ENCODE assay signal across 23 cellular contexts in genomic region chr2:16952805-16953204, GRCh38.
DNase-seq lines count a peak whose midpoint lies in the region; ATAC-seq, FAIRE-seq and TF ChIP-seq lines count a peak whose summit lies in the region.
"Had no signal": no experiment of that assay in that cellular context is flagged by ENCODE, and none has a peak within 500 bp of the region (broad histone marks: within the 10 kb centered on the region; RNA-seq: fewer than 3 reads in every experiment).

No MANE protein-coding gene starts in this region.

- H3K36me3 Mint-ChIP-seq in memory B cell = peaks cover 2% of the 10 kb centered on the region
- no peaks in the 10 kb centered on the region for H3K36me3 Mint-ChIP-seq in effector memory CD8-positive, alpha-beta T cell (ENCODE audit: insufficient read depth)
- H3K36me3 Mint-ChIP-seq: CD8-positive, alpha-beta T cell had no signal

- H3K9me3 ChIP-seq in right lobe of liver (no peaks in the 10 kb centered on the region), HepG2 (ENCODE audit: low read length) (no peaks in the 10 kb centered on the region), small intestine (ENCODE audit: control insufficient read depth, low read depth) (no peaks in the 10 kb centered on the region)
- H3K9me3 ChIP-seq: A549; BLaER1 treated with 17β-estradiol and CSF1 and Interleukin-3, amounts not matched to agents 10 nM and 100 nM; Caco-2 had no signal

- no peak for TF ChIP-seq POLR2A in right lobe of liver (IDR thresholded peaks at IDR 0.05)
- no peak for TF ChIP-seq POLR2A in HepG2 (IDR thresholded peaks at IDR 0.05; ENCODE audit: insufficient read depth in 1 of 2, low read depth in 2 of 2, low read length in 2 of 2)

- ATAC-seq in right lobe of liver (peak in 3 of 4 donors; percentile 39 to 51 (median 50)), HepG2 (no peak), memory B cell (ENCODE audit: low read depth) (no peak)
- no peak for ATAC-seq in effector memory CD8-positive, alpha-beta T cell (replicated peaks)
- ATAC-seq: A549; CD8-positive, alpha-beta T cell had no signal

- no peak overlapping the region for H3K27ac ChIP-seq in right lobe of liver
- H3K27ac ChIP-seq in HepG2 (ENCODE audit: extremely low read length, insufficient read depth, low read length) = no peak overlapping the region
- H3K27ac ChIP-seq in small intestine (ENCODE audit: low read depth in 1 of 2, low read length in 1 of 2) = no peak overlapping the region
- H3K27ac ChIP-seq: 22Rv1; A549; BLaER1 treated with 17β-estradiol and CSF1 and Interleukin-3, amounts not matched to agents 10 nM and 100 nM; C4-2B had no signal

- H3K27me3 Mint-ChIP-seq in memory B cell = no peaks in the 10 kb centered on the region
- H3K27me3 Mint-ChIP-seq in effector memory CD8-positive, alpha-beta T cell = no peaks in the 10 kb centered on the region
- H3K27me3 Mint-ChIP-seq: B cell; CD4-positive, alpha-beta T cell had no signal

- H3K4me1 ChIP-seq in right lobe of liver (peaks cover 0 to 3% (median 0%) of the 10 kb centered on the region in 4 donors), HepG2 (ENCODE audit: insufficient read depth, low read length) (no peaks in the 10 kb centered on the region), small intestine (ENCODE audit: control insufficient read depth in 2 of 2, insufficient read depth in 1 of 2, low read depth in 1 of 2, low read length in 1 of 2) (no peaks in the 10 kb centered on the region)
- H3K4me1 ChIP-seq: A549, Caco-2 had no signal

- H3K4me3 ChIP-seq in right lobe of liver = no peak overlapping the region
- H3K4me3 ChIP-seq in HepG2 (replicated peaks in 1 of 3; ENCODE audit: insufficient read depth in 1 of 3, low read depth in 2 of 3, low read length in 3 of 3) = no peak overlapping the region
- H3K4me3 ChIP-seq in small intestine (ENCODE audit: low read depth in 1 of 2, low read length in 2 of 2) = no peak overlapping the region
- H3K4me3 ChIP-seq: A549; BLaER1 treated with 17β-estradiol and CSF1 and Interleukin-3, amounts not matched to agents 10 nM and 100 nM had no signal

- peaks cover 34% of the 10 kb centered on the region for H3K4me1 Mint-ChIP-seq in memory B cell
- no peaks in the 10 kb centered on the region for H3K4me1 Mint-ChIP-seq in effector memory CD8-positive, alpha-beta T cell (ENCODE audit: low read depth in 2 of 2)

- no peak overlapping the region for H3K4me3 Mint-ChIP-seq in memory B cell
- no peak overlapping the region for H3K4me3 Mint-ChIP-seq in effector memory CD8-positive, alpha-beta T cell
- H3K4me3 Mint-ChIP-seq: B cell; CD4-positive, alpha-beta T cell; CD8-positive, alpha-beta T cell had no signal

- DNase-seq in right lobe of liver = no peak
- DNase-seq in HepG2 (ENCODE audit: low spot score) = no peak
- DNase-seq in memory B cell (ENCODE audit: low spot score in 2 of 2) = no peak
- DNase-seq in small intestine = peak; percentile 54
- DNase-seq in activated effector memory CD4-positive, alpha-beta T cell treated with anti-CD3 and anti-CD28 coated beads, Interleukin-2, amount 50 U/mL, for 16 hours = no peak
- no peak for DNase-seq in hippocampal formation (lab: John Stamatoyannopoulos, UW)
- DNase-seq in effector memory CD8-positive, alpha-beta T cell = no peak
- DNase-seq: AML-193; Caco-2; Calu3; CD4-positive, alpha-beta T cell; CD8-positive, alpha-beta T cell; DMS79 treated with DMSO at 0.1 percent for 48 hours; GF-D8 had no signal

- no peaks in the 10 kb centered on the region for H4K20me1 ChIP-seq in HepG2 (ENCODE audit: insufficient read depth, low read length)
- H4K20me1 ChIP-seq: BLaER1 treated with 17β-estradiol and CSF1 and Interleukin-3, amounts not matched to agents 10 nM and 100 nM had no signal

- H3K27ac Mint-ChIP-seq in memory B cell = peak overlapping the region; percentile 4
- no peak overlapping the region for H3K27ac Mint-ChIP-seq in effector memory CD8-positive, alpha-beta T cell
- H3K27ac Mint-ChIP-seq: B cell; CD4-positive, alpha-beta T cell; CD8-positive, alpha-beta T cell had no signal

- TF ChIP-seq EP300 in HepG2 (IDR thresholded peaks at IDR 0.05; ENCODE audit: low read depth in 2 of 2, low read length in 2 of 2) = no peak
- TF ChIP-seq EP300 in HepG2 (CRISPR knock-in tag; IDR thresholded peaks at IDR 0.05; ENCODE audit: borderline replicate concordance) = no peak

- intact Hi-C loops in right lobe of liver (cut with DNase I) = no loop called here
- intact Hi-C loops in HepG2 (cut with micrococcal nuclease; ENCODE audit: unreplicated experiment) = no loop called here

- no peak overlapping the region for H2AFZ ChIP-seq in HepG2 (ENCODE audit: low read length)

- H3K9me3 Mint-ChIP-seq in memory B cell = peaks cover 2% of the 10 kb centered on the region
- peaks cover 5 to 13% of the 10 kb centered on the region in 2 donors for H3K9me3 Mint-ChIP-seq in effector memory CD8-positive, alpha-beta T cell
- H3K9me3 Mint-ChIP-seq: CD4-positive, alpha-beta T cell had no signal

- TF ChIP-seq RAD21 in HepG2 (CRISPR knock-in tag; IDR thresholded peaks at IDR 0.05) = no peak

- no peaks in the 10 kb centered on the region for H3K27me3 ChIP-seq in right lobe of liver
- no peaks in the 10 kb centered on the region for H3K27me3 ChIP-seq in HepG2 (ENCODE audit: control insufficient read depth in 1 of 2, insufficient read depth in 2 of 2, low read length in 2 of 2)
- no peaks in the 10 kb centered on the region for H3K27me3 ChIP-seq in small intestine (ENCODE audit: control insufficient read depth in 2 of 2, insufficient read depth in 2 of 2, low read length in 2 of 2)
- H3K27me3 ChIP-seq: BLaER1 treated with 17β-estradiol and CSF1 and Interleukin-3, amounts not matched to agents 10 nM and 100 nM had no signal

- FAIRE-seq in HepG2 (lab: Jason Lieb, UNC) = no peak
- FAIRE-seq in small intestine (lab: Jason Lieb, UNC) = no peak
- FAIRE-seq: A549, D721Med, G401.6, GM12891, GM19239 had no signal

- TF ChIP-seq CTCF in right lobe of liver (IDR thresholded peaks at IDR 0.05) (no peak), HepG2 (CRISPR knock-in tag; IDR thresholded peaks at IDR 0.05) (no peak)

- in situ Hi-C loops in HepG2 (cut with HindIII; ENCODE audit: extremely low pct_ligation_motif_present, low pct_unique_long_range_greater_than_20kb) = no loop called here

- H3K36me3 ChIP-seq in right lobe of liver (no peaks in the 10 kb centered on the region), HepG2 (replicated peaks in 1 of 2; ENCODE audit: control insufficient read depth in 1 of 2, insufficient read depth in 2 of 2, low read length in 2 of 2) (no peaks in the 10 kb centered on the region), small intestine (ENCODE audit: control insufficient read depth in 2 of 2, insufficient read depth in 2 of 2, low read length in 2 of 2) (no peaks in the 10 kb centered on the region)
- H3K36me3 ChIP-seq: BLaER1 treated with 17β-estradiol and CSF1 and Interleukin-3, amounts not matched to agents 10 nM and 100 nM had no signal

- POLR2A ChIA-PET in HepG2 (lab: Yijun Ruan, JAX) = no interaction called here

- H3K79me2 ChIP-seq in HepG2 (ENCODE audit: insufficient read depth, low read length) = no peaks in the 10 kb centered on the region

- 57% methylated on average over 1 of the region's 1 CpG for WGBS in right lobe of liver (ENCODE audit: insufficient coverage, low coverage, low lambda C conversion rate, missing lambda C conversion rate)
- WGBS in HepG2 (ENCODE audit: low lambda C conversion rate) = 5% methylated on average over 1 of the region's 1 CpG
- WGBS in small intestine, 3 donors = 11 to 72% (median 30%) methylated on average over 1 of the region's 1 CpG

- H3K9ac ChIP-seq in HepG2 (ENCODE audit: insufficient read depth, low read depth, low read length) = no peak overlapping the region
- H3K9ac ChIP-seq: BLaER1 treated with 17β-estradiol and CSF1 and Interleukin-3, amounts not matched to agents 10 nM and 100 nM had no signal

- CTCF ChIA-PET in HepG2 (lab: Yijun Ruan, JAX; ENCODE audit: low intra/inter-chr PET ratio, low total read pairs) = no interaction called here

- BruUV-seq in HepG2 (replicated peaks; lab: Mats Ljungman, UMichigan) = no TSS peak

- no peak overlapping the region for H3K4me2 ChIP-seq in HepG2 (ENCODE audit: low read depth, low read length)
- H3K4me2 ChIP-seq: A549; BLaER1 treated with 17β-estradiol and CSF1 and Interleukin-3, amounts not matched to agents 10 nM and 100 nM had no signal

TF ChIP-seq in HepG2, 621 proteins besides CTCF, POLR2A, EP300 and RAD21:
- no peak for TF ChIP-seq ZNF878 (CRISPR knock-in tag; IDR thresholded peaks at IDR 0.05)
- no peak for TF ChIP-seq ZNF879 (CRISPR knock-in tag; IDR thresholded peaks at IDR 0.05)
TF ChIP-seq in HepG2: peak in this region for 0.

Comparison
In these comparisons a context has a peak if more than half of its experiments do, and no peak if none do; other contexts are left out.
1. ATAC-seq: peak in right lobe of liver (3 of 4); none in HepG2 (single experiment), memory B cell (single experiment) and effector memory CD8-positive, alpha-beta T cell (single experiment).